ENCODE assay signal across 8 cellular contexts in genomic region chr7:83410989-83411591, GRCh38.
A peak's percentile ranks its signal among the peaks of the same experiment; 100 is the strongest.
DNase-seq lines count a peak whose midpoint lies in the region; ATAC-seq, FAIRE-seq and TF ChIP-seq lines count a peak whose summit lies in the region.

No MANE protein-coding gene starts in this region.

- H3K27ac ChIP-seq in transverse colon: no peak overlapping the region

- DNase-seq in CD14-positive monocyte (ENCODE audit: low spot score) (no peak), NCI-H1105 (lab: John Stamatoyannopoulos, UW) (peak; percentile 59), hepatic stellate cell (ENCODE audit: low spot score) (peak; percentile 4), transverse colon (no peak), HTR-8/SVneo (ENCODE audit: insufficient read length, low spot score) (no peak)
- DNase-seq in activated naive CD4-positive, alpha-beta T cell treated with anti-CD3 and anti-CD28 coated beads, Interleukin-2, amount 50 U/mL, for 72 hours (ENCODE audit: low spot score in 2 of 2): no peak

- TF ChIP-seq POLR2A in transverse colon (IDR thresholded peaks at IDR 0.05): no peak

- H3K9me3 Mint-ChIP-seq in CD14-positive monocyte: no peaks in the 10 kb centered on the region
- H3K9me3 Mint-ChIP-seq in activated naive CD4-positive, alpha-beta T cell treated with anti-CD3 and anti-CD28 coated beads, Interleukin-2, amount 50 U/mL, for 72 hours: no peaks in the 10 kb centered on the region

- H3K27me3 Mint-ChIP-seq in CD14-positive monocyte (ENCODE audit: low read depth in 3 of 3): peaks cover 0 to 5% (median 1%) of the 10 kb centered on the region in 3 donors

- no peaks in the 10 kb centered on the region for H3K36me3 ChIP-seq in transverse colon

- ATAC-seq in GM19328 (IDR thresholded peaks at IDR 0.05; ENCODE audit: unreplicated experiment): peak; percentile 52
- ATAC-seq in activated naive CD4-positive, alpha-beta T cell treated with anti-CD3 and anti-CD28 coated beads, Interleukin-2, amount 50 U/mL, for 72 hours: no peak

- FAIRE-seq in TTC549 (lab: Jason Lieb, UNC): peak; percentile 94
- no peak for FAIRE-seq in HTR-8/SVneo (lab: Jason Lieb, UNC)

- no peaks in the 10 kb centered on the region for H3K9me3 ChIP-seq in transverse colon

- intact Hi-C loops in CD14-positive monocyte (cut with micrococcal nuclease) (no loop called here), transverse colon (cut with DNase I; ENCODE audit: low total_unique reads) (no loop called here)

- H3K27me3 ChIP-seq in transverse colon: no peaks in the 10 kb centered on the region

- WGBS in transverse colon (ENCODE audit: low coverage in 1 of 2), 2 donors: 25 to 33% methylated on average over 3 of the region's 3 CpGs

- no peak for TF ChIP-seq EP300 in transverse colon (IDR thresholded peaks at IDR 0.05; ENCODE audit: low read depth)

- no peaks in the 10 kb centered on the region for H3K36me3 Mint-ChIP-seq in CD14-positive monocyte
- no peaks in the 10 kb centered on the region for H3K36me3 Mint-ChIP-seq in activated naive CD4-positive, alpha-beta T cell treated with anti-CD3 and anti-CD28 coated beads, Interleukin-2, amount 50 U/mL, for 72 hours

- TF ChIP-seq CTCF in CD14-positive monocyte (IDR thresholded peaks at IDR 0.05) (peak; percentile 20), transverse colon (IDR thresholded peaks at IDR 0.05) (peak; percentile 37 to 64 (median 57))

- H3K4me3 ChIP-seq in transverse colon: no peak overlapping the region

- no peak overlapping the region for H3K27ac Mint-ChIP-seq in CD14-positive monocyte
- no peak overlapping the region for H3K27ac Mint-ChIP-seq in activated naive CD4-positive, alpha-beta T cell treated with anti-CD3 and anti-CD28 coated beads, Interleukin-2, amount 50 U/mL, for 72 hours

- H3K4me1 Mint-ChIP-seq in CD14-positive monocyte: no peaks in the 10 kb centered on the region

- H3K4me1 ChIP-seq in transverse colon: no peaks in the 10 kb centered on the region

- in situ Hi-C loops in transverse colon (cut with MboI; ENCODE audit: low pct_ligation_motif_present in 1 of 4, low pct_unique_long_range_greater_than_20kb in 1 of 4, low sequenced_read_pairs in 3 of 4): loop anchor here in 1 of 4 donors (25.0 kb wide), 1 partner anchor 251 kb away; no protein-coding TSS in a partner anchor

- no peak overlapping the region for H3K4me3 Mint-ChIP-seq in CD14-positive monocyte

Comparison
In these comparisons a context has a peak if more than half of its experiments do, and no peak if none do; other contexts are left out.
1. DNase-seq: peak in NCI-H1105 (single experiment) and hepatic stellate cell (single experiment); none in CD14-positive monocyte (single experiment), transverse colon (single experiment), HTR-8/SVneo (single experiment) and activated naive CD4-positive, alpha-beta T cell treated with anti-CD3 and anti-CD28 coated beads, Interleukin-2, amount 50 U/mL, for 72 hours (0 of 2).